ENCODE assay signal across 1 cellular context in genomic region chr2:74862268-74862964, GRCh38.
A peak's percentile ranks its signal among the peaks of the same experiment; 100 is the strongest.
TF ChIP-seq lines count a peak whose summit lies in the region.

No MANE protein-coding gene starts in this region.

TF ChIP-seq in SK-N-SH, 30 proteins besides CTCF, POLR2A, EP300 and RAD21 (continued from another document):
- TF ChIP-seq REST (IDR thresholded peaks at IDR 0.05; ENCODE audit: low read depth, low read length): no peak
- no peak for TF ChIP-seq ELF1 (IDR thresholded peaks at IDR 0.05)
- TF ChIP-seq GABPA (IDR thresholded peaks at IDR 0.05; ENCODE audit: low read depth): no peak
- 0 out of 2 replicates have a peak, but pooled peaks have one; percentile 20 for TF ChIP-seq TCF12 (IDR thresholded peaks at IDR 0.05)
- TF ChIP-seq SMC3 (IDR thresholded peaks at IDR 0.05; ENCODE audit: low read depth, low read length): no peak
- TF ChIP-seq FOXJ3 (CRISPR knock-in tag; IDR thresholded peaks at IDR 0.05): peak; percentile 93
- TF ChIP-seq PBX3 (IDR thresholded peaks at IDR 0.05): no peak
- no peak for TF ChIP-seq EZH2phosphoT487 (IDR thresholded peaks at IDR 0.05; ENCODE audit: borderline replicate concordance, low read depth)
- TF ChIP-seq JUND (IDR thresholded peaks at IDR 0.05): no peak
- no peak for TF ChIP-seq IRF3 (IDR thresholded peaks at IDR 0.05; ENCODE audit: low read depth, low read length)
- TF ChIP-seq YY1 (IDR thresholded peaks at IDR 0.05; ENCODE audit: low read depth): no peak
- TF ChIP-seq RXRA (IDR thresholded peaks at IDR 0.05; ENCODE audit: borderline replicate concordance, low read depth): no peak
- no peak for TF ChIP-seq MEF2A (IDR thresholded peaks at IDR 0.05; ENCODE audit: borderline replicate concordance, low read depth)
- TF ChIP-seq TEAD4 (IDR thresholded peaks at IDR 0.05; ENCODE audit: borderline replicate concordance, insufficient read depth): no peak
- peak; percentile 85 for TF ChIP-seq RCOR1 (IDR thresholded peaks at IDR 0.05; ENCODE audit: low read length)
- no peak for TF ChIP-seq MAX (IDR thresholded peaks at IDR 0.05; ENCODE audit: low read depth)
- peak; percentile 72; the same call in 1 of the 2 replicates for TF ChIP-seq MXI1 (IDR thresholded peaks at IDR 0.05; ENCODE audit: low read depth, low read length)
- no peak for TF ChIP-seq SIN3A (IDR thresholded peaks at IDR 0.05; ENCODE audit: borderline replicate concordance, low read depth, low read length)
- no peak for TF ChIP-seq FOXM1 (IDR thresholded peaks at IDR 0.05; ENCODE audit: low read depth)
- TF ChIP-seq NFIC (IDR thresholded peaks at IDR 0.05; ENCODE audit: borderline replicate concordance): no peak
- peak; percentile 45 for TF ChIP-seq CHD2 (IDR thresholded peaks at IDR 0.05; ENCODE audit: low read length, partially characterized antibody)
- TF ChIP-seq FOSL2 (IDR thresholded peaks at IDR 0.05; ENCODE audit: borderline replicate concordance, low read depth): no peak
- no peak for TF ChIP-seq NRF1 (IDR thresholded peaks at IDR 0.05; ENCODE audit: low read depth, low read length)
- no peak for TF ChIP-seq ZBTB33 (IDR thresholded peaks at IDR 0.05; ENCODE audit: borderline replicate concordance, low read depth)
